ENCODE assay signal across 1 cellular context in the genomic region with DNA sequence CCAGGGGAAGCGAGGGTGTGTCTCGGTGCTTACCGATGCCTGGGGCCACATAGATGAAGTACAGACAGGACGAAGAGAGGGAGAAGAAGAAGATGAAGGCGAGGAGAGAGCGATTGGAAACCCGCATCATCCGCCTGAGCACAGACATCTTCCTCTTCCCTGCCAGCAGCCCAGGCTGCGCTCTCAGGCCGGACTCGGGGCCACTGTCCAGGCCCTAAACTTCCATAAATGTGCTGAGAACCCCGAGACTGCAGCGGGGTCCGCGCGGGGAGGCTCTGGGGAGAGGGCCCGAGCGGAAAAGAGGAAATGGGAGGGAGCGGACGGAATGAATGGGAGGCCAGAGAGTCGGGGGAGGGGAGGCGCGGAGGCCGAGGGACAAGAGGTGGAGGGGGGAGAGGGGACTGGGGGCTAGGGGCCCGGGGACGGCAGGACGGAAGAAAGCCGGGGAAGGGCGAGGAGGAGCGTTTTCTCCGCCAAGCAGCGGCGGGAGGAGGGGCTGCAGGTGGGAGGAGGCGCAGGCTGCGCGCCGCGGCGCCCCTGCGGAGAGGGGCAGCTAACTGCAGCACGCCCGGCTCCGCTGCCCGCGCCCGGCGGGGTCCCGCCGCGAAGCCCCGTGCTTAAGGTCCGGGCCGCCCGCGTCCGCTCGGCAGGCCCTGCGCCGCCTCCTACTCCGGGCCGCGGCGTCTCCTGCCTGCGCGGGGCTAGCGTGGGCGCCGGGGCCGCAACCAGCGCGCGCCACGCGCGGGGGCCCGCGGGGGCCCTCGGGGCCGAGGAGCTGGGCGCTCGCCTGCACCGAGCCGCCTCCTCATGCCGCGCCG.
TF ChIP-seq lines count a peak whose summit lies in the region.

A gene with protein sequence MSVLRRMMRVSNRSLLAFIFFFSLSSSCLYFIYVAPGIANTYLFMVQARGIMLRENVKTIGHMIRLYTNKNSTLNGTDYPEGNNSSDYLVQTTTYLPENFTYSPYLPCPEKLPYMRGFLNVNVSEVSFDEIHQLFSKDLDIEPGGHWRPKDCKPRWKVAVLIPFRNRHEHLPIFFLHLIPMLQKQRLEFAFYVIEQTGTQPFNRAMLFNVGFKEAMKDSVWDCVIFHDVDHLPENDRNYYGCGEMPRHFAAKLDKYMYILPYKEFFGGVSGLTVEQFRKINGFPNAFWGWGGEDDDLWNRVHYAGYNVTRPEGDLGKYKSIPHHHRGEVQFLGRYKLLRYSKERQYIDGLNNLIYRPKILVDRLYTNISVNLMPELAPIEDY (minus strand): TSS at position 303 of the 818 bp plus-strand sequence. CDS start 155 bp downstream, at position 148.

TF ChIP-seq in HEK293, 187 proteins besides CTCF, POLR2A, EP300 and RAD21 (continues in another document):
- TF ChIP-seq ZNF623 (tag by site-specific recombination; IDR thresholded peaks at IDR 0.05) (no peak), ZNF302 (tag by site-specific recombination; IDR thresholded peaks at IDR 0.05; ENCODE audit: low read depth) (no peak), KLF1 (tag by site-specific recombination; IDR thresholded peaks at IDR 0.05) (no peak), ZNF843 (tag by site-specific recombination; IDR thresholded peaks at IDR 0.05) (no peak), ZNF214 (tag by site-specific recombination; IDR thresholded peaks at IDR 0.05; ENCODE audit: borderline replicate concordance) (no peak), ZNF529 (tag by site-specific recombination; IDR thresholded peaks at IDR 0.05; ENCODE audit: insufficient replicate concordance) (no peak), ZBTB20 (tag by site-specific recombination; IDR thresholded peaks at IDR 0.05) (peak; percentile 94), ZNF292 (tag by site-specific recombination; IDR thresholded peaks at IDR 0.05; ENCODE audit: borderline replicate concordance, low read depth) (no peak), PRDM1 (tag by site-specific recombination; IDR thresholded peaks at IDR 0.05) (peak; percentile 34; the same call in 1 of the 2 replicates), SCRT2 (tag by site-specific recombination; IDR thresholded peaks at IDR 0.05) (no peak), KLF9 (tag by site-specific recombination; IDR thresholded peaks at IDR 0.05; ENCODE audit: low read depth) (peak; percentile 72), ZNF544 (tag by site-specific recombination; IDR thresholded peaks at IDR 0.05) (no peak), MZF1 (tag by site-specific recombination; IDR thresholded peaks at IDR 0.05; ENCODE audit: borderline replicate concordance) (no peak), OSR2 (tag by site-specific recombination; IDR thresholded peaks at IDR 0.05) (no peak), ZNF548 (tag by site-specific recombination; IDR thresholded peaks at IDR 0.05) (no peak), ZNF16 (tag by site-specific recombination; IDR thresholded peaks at IDR 0.05; ENCODE audit: low read depth) (no peak), HOXD13 (CRISPR knock-in tag; IDR thresholded peaks at IDR 0.05; ENCODE audit: borderline replicate concordance) (no peak), YY2 (tag by site-specific recombination; IDR thresholded peaks at IDR 0.05) (no peak), ZBTB17 (tag by site-specific recombination; IDR thresholded peaks at IDR 0.05) (peak; percentile 91), ZNF239 (tag by site-specific recombination; IDR thresholded peaks at IDR 0.05) (no peak), ZNF558 (tag by site-specific recombination; IDR thresholded peaks at IDR 0.05) (no peak), ZSCAN16 (tag by site-specific recombination; IDR thresholded peaks at IDR 0.05) (no peak), ZSCAN30 (tag by site-specific recombination; IDR thresholded peaks at IDR 0.05) (no peak), ZNF341 (tag by site-specific recombination; IDR thresholded peaks at IDR 0.05; ENCODE audit: low read depth) (0 out of 2 replicates have a peak, but pooled peaks have one; percentile 30), ZNF223 (tag by site-specific recombination; IDR thresholded peaks at IDR 0.05) (no peak), ZNF140 (tag by site-specific recombination; IDR thresholded peaks at IDR 0.05) (no peak), ZNF514 (tag by site-specific recombination; IDR thresholded peaks at IDR 0.05) (no peak), MYNN (tag by site-specific recombination; IDR thresholded peaks at IDR 0.05; ENCODE audit: borderline replicate concordance) (no peak), BCL11A (tag by site-specific recombination; IDR thresholded peaks at IDR 0.05; ENCODE audit: low read depth) (no peak), ZNF416 (tag by site-specific recombination; IDR thresholded peaks at IDR 0.05) (no peak), ZNF366 (tag by site-specific recombination; conservative IDR thresholded peaks at IDR 0.05) (peak; percentile 70), ZNF23 (tag by site-specific recombination; IDR thresholded peaks at IDR 0.05; ENCODE audit: borderline replicate concordance) (no peak), ZFP69B (tag by site-specific recombination; IDR thresholded peaks at IDR 0.05) (no peak), ZNF530 (tag by site-specific recombination; IDR thresholded peaks at IDR 0.05; ENCODE audit: low read depth) (no peak), ZNF112 (tag by site-specific recombination; IDR thresholded peaks at IDR 0.05) (no peak), ZNF391 (tag by site-specific recombination; IDR thresholded peaks at IDR 0.05; ENCODE audit: borderline replicate concordance, low read depth) (no peak), ZEB2 (tag by site-specific recombination; IDR thresholded peaks at IDR 0.05) (0 out of 2 replicates have a peak, but pooled peaks have one; percentile 11), ZNF571 (tag by site-specific recombination; IDR thresholded peaks at IDR 0.05) (no peak)
- TF ChIP-seq, protein P1, sequence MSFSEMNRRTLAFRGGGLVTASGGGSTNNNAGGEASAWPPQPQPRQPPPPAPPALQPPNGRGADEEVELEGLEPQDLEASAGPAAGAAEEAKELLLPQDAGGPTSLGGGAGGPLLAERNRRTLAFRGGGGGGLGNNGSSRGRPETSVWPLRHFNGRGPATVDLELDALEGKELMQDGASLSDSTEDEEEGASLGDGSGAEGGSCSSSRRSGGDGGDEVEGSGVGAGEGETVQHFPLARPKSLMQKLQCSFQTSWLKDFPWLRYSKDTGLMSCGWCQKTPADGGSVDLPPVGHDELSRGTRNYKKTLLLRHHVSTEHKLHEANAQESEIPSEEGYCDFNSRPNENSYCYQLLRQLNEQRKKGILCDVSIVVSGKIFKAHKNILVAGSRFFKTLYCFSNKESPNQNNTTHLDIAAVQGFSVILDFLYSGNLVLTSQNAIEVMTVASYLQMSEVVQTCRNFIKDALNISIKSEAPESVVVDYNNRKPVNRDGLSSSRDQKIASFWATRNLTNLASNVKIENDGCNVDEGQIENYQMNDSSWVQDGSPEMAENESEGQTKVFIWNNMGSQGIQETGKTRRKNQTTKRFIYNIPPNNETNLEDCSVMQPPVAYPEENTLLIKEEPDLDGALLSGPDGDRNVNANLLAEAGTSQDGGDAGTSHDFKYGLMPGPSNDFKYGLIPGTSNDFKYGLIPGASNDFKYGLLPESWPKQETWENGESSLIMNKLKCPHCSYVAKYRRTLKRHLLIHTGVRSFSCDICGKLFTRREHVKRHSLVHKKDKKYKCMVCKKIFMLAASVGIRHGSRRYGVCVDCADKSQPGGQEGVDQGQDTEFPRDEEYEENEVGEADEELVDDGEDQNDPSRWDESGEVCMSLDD (tag by site-specific recombination; IDR thresholded peaks at IDR 0.05): peak; percentile 59; the same call in 1 of the 2 replicates
- TF ChIP-seq, protein P2, sequence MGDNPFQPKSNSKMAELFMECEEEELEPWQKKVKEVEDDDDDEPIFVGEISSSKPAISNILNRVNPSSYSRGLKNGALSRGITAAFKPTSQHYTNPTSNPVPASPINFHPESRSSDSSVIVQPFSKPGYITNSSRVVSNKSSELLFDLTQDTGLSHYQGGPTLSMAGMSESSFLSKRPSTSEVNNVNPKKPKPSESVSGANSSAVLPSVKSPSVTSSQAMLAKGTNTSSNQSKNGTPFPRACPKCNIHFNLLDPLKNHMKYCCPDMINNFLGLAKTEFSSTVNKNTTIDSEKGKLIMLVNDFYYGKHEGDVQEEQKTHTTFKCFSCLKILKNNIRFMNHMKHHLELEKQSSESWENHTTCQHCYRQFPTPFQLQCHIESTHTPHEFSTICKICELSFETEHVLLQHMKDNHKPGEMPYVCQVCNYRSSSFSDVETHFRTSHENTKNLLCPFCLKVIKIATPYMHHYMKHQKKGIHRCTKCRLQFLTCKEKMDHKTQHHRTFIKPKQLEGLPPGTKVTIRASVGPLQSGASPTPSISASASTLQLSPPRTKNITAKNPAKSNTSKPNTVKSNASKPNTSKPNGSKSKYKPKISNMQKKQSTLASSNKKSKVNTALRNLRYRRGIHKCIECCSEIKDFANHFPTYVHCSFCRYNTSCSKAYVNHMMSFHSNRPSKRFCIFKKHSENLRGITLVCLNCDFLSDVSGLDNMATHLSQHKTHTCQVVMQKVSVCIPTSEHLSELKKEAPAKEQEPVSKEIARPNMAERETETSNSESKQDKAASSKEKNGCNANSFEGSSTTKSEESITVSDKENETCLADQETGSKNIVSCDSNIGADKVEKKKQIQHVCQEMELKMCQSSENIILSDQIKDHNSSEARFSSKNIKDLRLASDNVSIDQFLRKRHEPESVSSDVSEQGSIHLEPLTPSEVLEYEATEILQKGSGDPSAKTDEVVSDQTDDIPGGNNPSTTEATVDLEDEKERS (tag by site-specific recombination; IDR thresholded peaks at IDR 0.05): no peak
- TF ChIP-seq, protein P3, sequence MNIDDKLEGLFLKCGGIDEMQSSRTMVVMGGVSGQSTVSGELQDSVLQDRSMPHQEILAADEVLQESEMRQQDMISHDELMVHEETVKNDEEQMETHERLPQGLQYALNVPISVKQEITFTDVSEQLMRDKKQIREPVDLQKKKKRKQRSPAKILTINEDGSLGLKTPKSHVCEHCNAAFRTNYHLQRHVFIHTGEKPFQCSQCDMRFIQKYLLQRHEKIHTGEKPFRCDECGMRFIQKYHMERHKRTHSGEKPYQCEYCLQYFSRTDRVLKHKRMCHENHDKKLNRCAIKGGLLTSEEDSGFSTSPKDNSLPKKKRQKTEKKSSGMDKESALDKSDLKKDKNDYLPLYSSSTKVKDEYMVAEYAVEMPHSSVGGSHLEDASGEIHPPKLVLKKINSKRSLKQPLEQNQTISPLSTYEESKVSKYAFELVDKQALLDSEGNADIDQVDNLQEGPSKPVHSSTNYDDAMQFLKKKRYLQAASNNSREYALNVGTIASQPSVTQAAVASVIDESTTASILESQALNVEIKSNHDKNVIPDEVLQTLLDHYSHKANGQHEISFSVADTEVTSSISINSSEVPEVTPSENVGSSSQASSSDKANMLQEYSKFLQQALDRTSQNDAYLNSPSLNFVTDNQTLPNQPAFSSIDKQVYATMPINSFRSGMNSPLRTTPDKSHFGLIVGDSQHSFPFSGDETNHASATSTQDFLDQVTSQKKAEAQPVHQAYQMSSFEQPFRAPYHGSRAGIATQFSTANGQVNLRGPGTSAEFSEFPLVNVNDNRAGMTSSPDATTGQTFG (tag by site-specific recombination; IDR thresholded peaks at IDR 0.05; ENCODE audit: borderline replicate concordance): no peak
- TF ChIP-seq, protein P4, sequence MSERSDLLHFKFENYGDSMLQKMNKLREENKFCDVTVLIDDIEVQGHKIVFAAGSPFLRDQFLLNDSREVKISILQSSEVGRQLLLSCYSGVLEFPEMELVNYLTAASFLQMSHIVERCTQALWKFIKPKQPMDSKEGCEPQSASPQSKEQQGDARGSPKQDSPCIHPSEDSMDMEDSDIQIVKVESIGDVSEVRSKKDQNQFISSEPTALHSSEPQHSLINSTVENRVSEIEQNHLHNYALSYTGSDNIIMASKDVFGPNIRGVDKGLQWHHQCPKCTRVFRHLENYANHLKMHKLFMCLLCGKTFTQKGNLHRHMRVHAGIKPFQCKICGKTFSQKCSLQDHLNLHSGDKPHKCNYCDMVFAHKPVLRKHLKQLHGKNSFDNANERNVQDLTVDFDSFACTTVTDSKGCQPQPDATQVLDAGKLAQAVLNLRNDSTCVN (tag by site-specific recombination; optimal IDR thresholded peaks at IDR 0.05): peak; percentile 25
- TF ChIP-seq, protein P5, sequence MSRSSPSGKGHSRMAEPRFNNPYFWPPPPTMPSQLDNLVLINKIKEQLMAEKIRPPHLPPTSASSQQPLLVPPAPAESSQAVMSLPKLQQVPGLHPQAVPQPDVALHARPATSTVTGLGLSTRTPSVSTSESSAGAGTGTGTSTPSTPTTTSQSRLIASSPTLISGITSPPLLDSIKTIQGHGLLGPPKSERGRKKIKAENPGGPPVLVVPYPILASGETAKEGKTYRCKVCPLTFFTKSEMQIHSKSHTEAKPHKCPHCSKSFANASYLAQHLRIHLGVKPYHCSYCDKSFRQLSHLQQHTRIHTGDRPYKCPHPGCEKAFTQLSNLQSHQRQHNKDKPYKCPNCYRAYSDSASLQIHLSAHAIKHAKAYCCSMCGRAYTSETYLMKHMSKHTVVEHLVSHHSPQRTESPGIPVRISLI (tag by site-specific recombination; IDR thresholded peaks at IDR 0.05): no peak
- TF ChIP-seq, protein P6, sequence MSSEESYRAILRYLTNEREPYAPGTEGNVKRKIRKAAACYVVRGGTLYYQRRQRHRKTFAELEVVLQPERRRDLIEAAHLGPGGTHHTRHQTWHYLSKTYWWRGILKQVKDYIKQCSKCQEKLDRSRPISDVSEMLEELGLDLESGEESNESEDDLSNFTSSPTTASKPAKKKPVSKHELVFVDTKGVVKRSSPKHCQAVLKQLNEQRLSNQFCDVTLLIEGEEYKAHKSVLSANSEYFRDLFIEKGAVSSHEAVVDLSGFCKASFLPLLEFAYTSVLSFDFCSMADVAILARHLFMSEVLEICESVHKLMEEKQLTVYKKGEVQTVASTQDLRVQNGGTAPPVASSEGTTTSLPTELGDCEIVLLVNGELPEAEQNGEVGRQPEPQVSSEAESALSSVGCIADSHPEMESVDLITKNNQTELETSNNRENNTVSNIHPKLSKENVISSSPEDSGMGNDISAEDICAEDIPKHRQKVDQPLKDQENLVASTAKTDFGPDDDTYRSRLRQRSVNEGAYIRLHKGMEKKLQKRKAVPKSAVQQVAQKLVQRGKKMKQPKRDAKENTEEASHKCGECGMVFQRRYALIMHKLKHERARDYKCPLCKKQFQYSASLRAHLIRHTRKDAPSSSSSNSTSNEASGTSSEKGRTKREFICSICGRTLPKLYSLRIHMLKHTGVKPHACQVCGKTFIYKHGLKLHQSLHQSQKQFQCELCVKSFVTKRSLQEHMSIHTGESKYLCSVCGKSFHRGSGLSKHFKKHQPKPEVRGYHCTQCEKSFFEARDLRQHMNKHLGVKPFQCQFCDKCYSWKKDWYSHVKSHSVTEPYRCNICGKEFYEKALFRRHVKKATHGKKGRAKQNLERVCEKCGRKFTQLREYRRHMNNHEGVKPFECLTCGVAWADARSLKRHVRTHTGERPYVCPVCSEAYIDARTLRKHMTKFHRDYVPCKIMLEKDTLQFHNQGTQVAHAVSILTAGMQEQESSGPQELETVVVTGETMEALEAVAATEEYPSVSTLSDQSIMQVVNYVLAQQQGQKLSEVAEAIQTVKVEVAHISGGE (tag by site-specific recombination; conservative IDR thresholded peaks at IDR 0.05; ENCODE audit: low read depth): peak; percentile 47
- TF ChIP-seq, protein P7, sequence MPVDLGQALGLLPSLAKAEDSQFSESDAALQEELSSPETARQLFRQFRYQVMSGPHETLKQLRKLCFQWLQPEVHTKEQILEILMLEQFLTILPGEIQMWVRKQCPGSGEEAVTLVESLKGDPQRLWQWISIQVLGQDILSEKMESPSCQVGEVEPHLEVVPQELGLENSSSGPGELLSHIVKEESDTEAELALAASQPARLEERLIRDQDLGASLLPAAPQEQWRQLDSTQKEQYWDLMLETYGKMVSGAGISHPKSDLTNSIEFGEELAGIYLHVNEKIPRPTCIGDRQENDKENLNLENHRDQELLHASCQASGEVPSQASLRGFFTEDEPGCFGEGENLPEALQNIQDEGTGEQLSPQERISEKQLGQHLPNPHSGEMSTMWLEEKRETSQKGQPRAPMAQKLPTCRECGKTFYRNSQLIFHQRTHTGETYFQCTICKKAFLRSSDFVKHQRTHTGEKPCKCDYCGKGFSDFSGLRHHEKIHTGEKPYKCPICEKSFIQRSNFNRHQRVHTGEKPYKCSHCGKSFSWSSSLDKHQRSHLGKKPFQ (tag by site-specific recombination; IDR thresholded peaks at IDR 0.05): 0 out of 2 replicates have a peak, but pooled peaks have one; percentile 67
